ENCODE assay signal across 34 cellular contexts in the genomic region with DNA sequence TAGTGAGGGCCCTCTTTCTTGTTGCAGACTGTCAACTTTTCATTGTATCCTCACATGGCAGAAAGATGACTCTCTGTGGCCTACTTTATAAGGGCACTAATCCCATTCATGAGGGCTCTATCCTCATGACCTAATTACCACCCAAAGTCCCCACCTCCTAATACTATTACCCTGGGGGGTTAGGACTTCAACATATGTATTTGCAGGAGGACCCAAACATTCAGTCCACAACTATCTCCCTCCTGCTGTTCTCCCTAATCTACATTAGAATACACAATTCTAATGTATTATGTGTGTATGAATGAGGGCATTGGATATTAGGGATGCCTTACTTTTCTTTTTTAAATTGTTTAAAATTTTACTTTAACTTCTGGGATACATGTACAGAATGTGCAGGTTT.
"Had no signal": no experiment of that assay in that cellular context is flagged by ENCODE, and none has a peak within 500 bp of the region (broad histone marks: within the 10 kb centered on the region; RNA-seq: fewer than 3 reads in every experiment).

No MANE protein-coding gene starts in this region.

- DNase-seq: activated CD4-positive, alpha-beta memory T cell treated with anti-CD3 and anti-CD28 coated beads, Interleukin-2, amount 10 ng/mL, durations not matched to agents 7 days and 5 days; activated CD4-positive, alpha-beta T cell treated with anti-CD3 and anti-CD28 coated beads for 1 hour; activated CD4-positive, alpha-beta T cell treated with anti-CD3 and anti-CD28 coated beads for 4 hours; activated CD4-positive, alpha-beta T cell treated with anti-CD3 and anti-CD28 coated beads, Interleukin-2, amount 10 ng/mL, durations not matched to agents 7 days and 5 days; activated CD4-positive, alpha-beta T cell treated with anti-CD3 and anti-CD28 coated beads, Interleukin-2, amount 50 U/mL, for 4 hours; activated CD8-positive, alpha-beta memory T cell treated with anti-CD3 and anti-CD28 coated beads, Interleukin-2, amount 50 U/mL, for 48 hours; activated effector memory CD4-positive, alpha-beta T cell treated with Interleukin-2 at 50 U/mL for 16 hours; activated gamma-delta T cell treated with Interleukin-2 at 50 U/mL for 16 hours; activated naive CD4-positive, alpha-beta T cell treated with anti-CD3 and anti-CD28 coated beads, Interleukin-2, amount 50 U/mL, for 16 hours; activated naive CD4-positive, alpha-beta T cell treated with Interleukin-2 at 50 U/mL for 16 hours; activated T-cell treated with anti-CD3 and anti-CD28 coated beads for 4 hours; activated T-cell treated with anti-CD3 and anti-CD28 coated beads, Interleukin-2, amount 50 U/mL, for 4 hours; amniotic stem cell; anterior cingulate cortex; brain microvascular endothelial cell; cortex of kidney; dermis blood vessel endothelial cell; effector CD4-positive, alpha-beta T cell; effector memory CD8-positive, alpha-beta T cell; erythroblast; foreskin keratinocyte; gastrocnemius medialis; glutamatergic neuron; heart left ventricle; T-helper 1 cell; T-helper 17 cell; T1000 had no signal

- H3K27ac ChIP-seq: brain microvascular endothelial cell, esophagus muscularis mucosa, foreskin keratinocyte, gastrocnemius medialis, heart left ventricle had no signal

- H3K36me3 ChIP-seq: brain microvascular endothelial cell, esophagus muscularis mucosa, gastrocnemius medialis, heart left ventricle had no signal

- H3K4me1 ChIP-seq: foreskin keratinocyte had no signal

- H3K4me3 ChIP-seq: esophagus muscularis mucosa, gastrocnemius medialis, heart left ventricle had no signal

- FAIRE-seq: astrocyte, bronchial epithelial cell, colon had no signal

- H3K27me3 ChIP-seq: brain microvascular endothelial cell, esophagus muscularis mucosa, foreskin keratinocyte, gastrocnemius medialis, heart left ventricle had no signal

- H3K4me3 Mint-ChIP-seq: activated CD4-positive, alpha-beta memory T cell treated with anti-CD3 and anti-CD28 coated beads, Interleukin-2, amount 10 ng/mL, durations not matched to agents 7 days and 5 days; activated CD4-positive, alpha-beta T cell treated with anti-CD3 and anti-CD28 coated beads, Interleukin-2, amount 10 ng/mL, durations not matched to agents 7 days and 5 days; activated naive CD8-positive, alpha-beta T cell; activated T-cell treated with anti-CD3 and anti-CD28 coated beads, Interleukin-2, amount 50 U/mL, for 4 hours; activated T-helper 17 cell treated with anti-CD3 and anti-CD28 coated beads, Interleukin-2, amount 50 U/mL, for 72 hours; effector memory CD8-positive, alpha-beta T cell; T-helper 17 cell; T-helper 2 cell treated with Interferon-gamma antibody and Interleukin-4, amounts not matched to agents 5 μg/mL and 100 μg/mL, for 36 hours had no signal

- H3K9me3 ChIP-seq: esophagus muscularis mucosa, gastrocnemius medialis, heart left ventricle had no signal

- H3K9me3 Mint-ChIP-seq: activated CD4-positive, alpha-beta memory T cell treated with anti-CD3 and anti-CD28 coated beads, Interleukin-2, amount 10 ng/mL, durations not matched to agents 7 days and 5 days; activated CD4-positive, alpha-beta T cell treated with anti-CD3 and anti-CD28 coated beads, Interleukin-2, amount 10 ng/mL, durations not matched to agents 7 days and 5 days; activated T-cell treated with anti-CD3 and anti-CD28 coated beads, Interleukin-2, amount 50 U/mL, for 4 hours; activated T-helper 17 cell treated with anti-CD3 and anti-CD28 coated beads, Interleukin-2, amount 50 U/mL, for 72 hours; effector memory CD8-positive, alpha-beta T cell; T-helper 2 cell treated with Interferon-gamma antibody and Interleukin-4, amounts not matched to agents 5 μg/mL and 100 μg/mL, for 36 hours had no signal

- H3K36me3 Mint-ChIP-seq: activated naive CD8-positive, alpha-beta T cell had no signal

- H3K27ac Mint-ChIP-seq: activated CD4-positive, alpha-beta memory T cell treated with anti-CD3 and anti-CD28 coated beads, Interleukin-2, amount 10 ng/mL, durations not matched to agents 7 days and 5 days; activated CD4-positive, alpha-beta T cell treated with anti-CD3 and anti-CD28 coated beads, Interleukin-2, amount 10 ng/mL, durations not matched to agents 7 days and 5 days; activated naive CD8-positive, alpha-beta T cell; activated T-helper 17 cell treated with anti-CD3 and anti-CD28 coated beads, Interleukin-2, amount 50 U/mL, for 72 hours; effector memory CD8-positive, alpha-beta T cell; T-helper 17 cell; T-helper 2 cell treated with Interferon-gamma antibody and Interleukin-4, amounts not matched to agents 5 μg/mL and 100 μg/mL, for 36 hours had no signal

- H3K27me3 Mint-ChIP-seq: activated CD4-positive, alpha-beta memory T cell treated with anti-CD3 and anti-CD28 coated beads, Interleukin-2, amount 10 ng/mL, durations not matched to agents 7 days and 5 days; activated naive CD8-positive, alpha-beta T cell had no signal

- ATAC-seq: activated T-cell treated with anti-CD3 and anti-CD28 coated beads, Interleukin-2, amount 50 U/mL, for 4 hours; activated T-helper 17 cell treated with anti-CD3 and anti-CD28 coated beads, Interleukin-2, amount 50 U/mL, for 72 hours; effector memory CD8-positive, alpha-beta T cell; foreskin keratinocyte; gastrocnemius medialis; heart left ventricle; T-helper 17 cell had no signal

- H3K4me1 Mint-ChIP-seq: activated CD4-positive, alpha-beta memory T cell treated with anti-CD3 and anti-CD28 coated beads, Interleukin-2, amount 10 ng/mL, durations not matched to agents 7 days and 5 days; activated CD4-positive, alpha-beta T cell treated with anti-CD3 and anti-CD28 coated beads, Interleukin-2, amount 10 ng/mL, durations not matched to agents 7 days and 5 days; activated T-helper 17 cell treated with anti-CD3 and anti-CD28 coated beads, Interleukin-2, amount 50 U/mL, for 72 hours had no signal
